In the genomic region with DNA sequence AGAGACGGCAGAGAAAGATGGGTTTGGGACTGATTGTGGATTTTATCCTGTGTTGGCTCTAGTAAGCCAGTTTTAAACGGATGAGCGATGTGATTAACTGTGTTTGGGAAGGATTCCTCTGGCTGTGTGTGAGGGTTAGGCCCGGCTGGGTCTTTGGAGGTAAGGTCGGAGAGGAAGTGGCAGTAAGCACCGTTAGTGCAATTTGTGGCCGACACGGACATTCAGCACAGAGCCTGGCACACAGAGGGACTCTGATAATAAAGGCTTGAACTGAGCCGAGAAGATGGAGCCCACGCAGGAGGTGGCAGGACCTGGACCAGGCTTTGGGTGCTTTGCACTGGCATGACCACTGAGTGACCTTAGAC, we compare ENCODE assay signal across 1 cellular context.
TF ChIP-seq lines count a peak whose summit lies in the region.

No MANE protein-coding gene starts in this region.

TF ChIP-seq in neural cell, 6 proteins besides CTCF, POLR2A, EP300 and RAD21 (continued from another document):
- TF ChIP-seq, protein P1, sequence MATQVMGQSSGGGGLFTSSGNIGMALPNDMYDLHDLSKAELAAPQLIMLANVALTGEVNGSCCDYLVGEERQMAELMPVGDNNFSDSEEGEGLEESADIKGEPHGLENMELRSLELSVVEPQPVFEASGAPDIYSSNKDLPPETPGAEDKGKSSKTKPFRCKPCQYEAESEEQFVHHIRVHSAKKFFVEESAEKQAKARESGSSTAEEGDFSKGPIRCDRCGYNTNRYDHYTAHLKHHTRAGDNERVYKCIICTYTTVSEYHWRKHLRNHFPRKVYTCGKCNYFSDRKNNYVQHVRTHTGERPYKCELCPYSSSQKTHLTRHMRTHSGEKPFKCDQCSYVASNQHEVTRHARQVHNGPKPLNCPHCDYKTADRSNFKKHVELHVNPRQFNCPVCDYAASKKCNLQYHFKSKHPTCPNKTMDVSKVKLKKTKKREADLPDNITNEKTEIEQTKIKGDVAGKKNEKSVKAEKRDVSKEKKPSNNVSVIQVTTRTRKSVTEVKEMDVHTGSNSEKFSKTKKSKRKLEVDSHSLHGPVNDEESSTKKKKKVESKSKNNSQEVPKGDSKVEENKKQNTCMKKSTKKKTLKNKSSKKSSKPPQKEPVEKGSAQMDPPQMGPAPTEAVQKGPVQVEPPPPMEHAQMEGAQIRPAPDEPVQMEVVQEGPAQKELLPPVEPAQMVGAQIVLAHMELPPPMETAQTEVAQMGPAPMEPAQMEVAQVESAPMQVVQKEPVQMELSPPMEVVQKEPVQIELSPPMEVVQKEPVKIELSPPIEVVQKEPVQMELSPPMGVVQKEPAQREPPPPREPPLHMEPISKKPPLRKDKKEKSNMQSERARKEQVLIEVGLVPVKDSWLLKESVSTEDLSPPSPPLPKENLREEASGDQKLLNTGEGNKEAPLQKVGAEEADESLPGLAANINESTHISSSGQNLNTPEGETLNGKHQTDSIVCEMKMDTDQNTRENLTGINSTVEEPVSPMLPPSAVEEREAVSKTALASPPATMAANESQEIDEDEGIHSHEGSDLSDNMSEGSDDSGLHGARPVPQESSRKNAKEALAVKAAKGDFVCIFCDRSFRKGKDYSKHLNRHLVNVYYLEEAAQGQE (IDR thresholded peaks at IDR 0.05; ENCODE audit: borderline replicate concordance): no peak
